14 cellular contexts compared by ENCODE assay signal in genomic region chr11:47139878-47140277, GRCh38. TPM values are rescaled to one million over a fixed set of nuclear protein-coding genes. Genes with fewer than 3 reads are reported as not detected.
DNase-seq lines count a peak whose midpoint lies in the region; ATAC-seq, FAIRE-seq and TF ChIP-seq lines count a peak whose summit lies in the region.
"Had no signal": no experiment of that assay in that cellular context is flagged by ENCODE, and none has a peak within 500 bp of the region (broad histone marks: within the 10 kb centered on the region; RNA-seq: fewer than 3 reads in every experiment).

No MANE protein-coding gene starts in this region.

- no peak overlapping the region for H3K4me3 ChIP-seq in BLaER1 treated with 17β-estradiol and CSF1 and Interleukin-3, amounts not matched to agents 10 nM and 100 nM
- H3K4me3 ChIP-seq in PC-3 (ENCODE audit: low read length) (no peak overlapping the region), H1 (ENCODE audit: extremely low read depth in 1 of 4, insufficient read depth in 2 of 4, low read depth in 3 of 4, low read length in 4 of 4) (no peak overlapping the region), mesendoderm (ENCODE audit: low read length) (no peak overlapping the region), upper lobe of left lung (no peak overlapping the region)
- H3K4me3 ChIP-seq: GM12878 had no signal

- 0 out of 2 replicates have a peak overlapping the region, but pooled peaks have one; percentile 8 for H2BK15ac ChIP-seq in H1 (ENCODE audit: low read length)
- no peak overlapping the region for H2BK15ac ChIP-seq in mesendoderm (replicated peaks; ENCODE audit: low read depth)

- 93% methylated on average over 4 of the region's 4 CpGs; no CpG with 5 or more reads in 1 of the 2 experiments for WGBS in H1 (ENCODE audit: extremely low coverage in 1 of 2, insufficient coverage in 1 of 2, insufficient read length in 1 of 2, insufficient replicate concordance in 2 of 2, low coverage in 1 of 2, low lambda C conversion rate in 2 of 2, missing lambda C conversion rate in 1 of 2), 2 experiments
- no CpG with 5 or more reads among the region's 4 CpGs for WGBS in mesendoderm (ENCODE audit: extremely low coverage, insufficient coverage, low lambda C conversion rate)
- WGBS in upper lobe of left lung, 2 donors: 92 to 93% methylated on average over 4 of the region's 4 CpGs

- no peaks in the 10 kb centered on the region for H3K9me3 ChIP-seq in BLaER1 treated with 17β-estradiol and CSF1 and Interleukin-3, amounts not matched to agents 10 nM and 100 nM (replicated peaks in 1 of 11)
- no peaks in the 10 kb centered on the region for H3K9me3 ChIP-seq in PC-3 (ENCODE audit: low read length)
- H3K9me3 ChIP-seq in H1 (ENCODE audit: insufficient read depth in 2 of 2, low read depth in 1 of 2, low read length in 1 of 2): no peaks in the 10 kb centered on the region
- H3K9me3 ChIP-seq in upper lobe of left lung: no peaks in the 10 kb centered on the region

- H3K23ac ChIP-seq in H1 (ENCODE audit: insufficient read length) (no peak overlapping the region), mesendoderm (ENCODE audit: low read length) (no peak overlapping the region)

- H3K18ac ChIP-seq in H1 (ENCODE audit: extremely low read depth, low read length): no peak overlapping the region
- H3K18ac ChIP-seq in mesendoderm (ENCODE audit: low read length): no peak overlapping the region

- TF ChIP-seq EP300 in H1 (IDR thresholded peaks at IDR 0.05; ENCODE audit: borderline replicate concordance in 1 of 2, low read depth in 2 of 2, low read length in 2 of 2): no peak
- no peak for TF ChIP-seq EP300 in upper lobe of left lung (IDR thresholded peaks at IDR 0.05)

- no peak overlapping the region for H3K9ac ChIP-seq in BLaER1 treated with 17β-estradiol and CSF1 and Interleukin-3, amounts not matched to agents 10 nM and 100 nM
- H3K9ac ChIP-seq in PC-3 (ENCODE audit: low read length) (no peak overlapping the region), H1 (replicated peaks in 1 of 4; ENCODE audit: extremely low read depth in 1 of 4, low read depth in 3 of 4, low read length in 3 of 4) (no peak overlapping the region), mesendoderm (ENCODE audit: low read length) (no peak overlapping the region)

- H2AK5ac ChIP-seq in H1 (ENCODE audit: low read depth, low read length): no peak overlapping the region
- H2AK5ac ChIP-seq in mesendoderm (ENCODE audit: low read length): no peak overlapping the region

- H3K4ac ChIP-seq in H1 (replicated peaks; ENCODE audit: insufficient read length, low read depth, low read length) (no peak overlapping the region), mesendoderm (ENCODE audit: low read depth, low read length) (no peak overlapping the region)

- peaks cover 9 to 33% (median 28%) of the 10 kb centered on the region in 10 experiments; a peak in 18 of 20 replicates for H3K4me1 ChIP-seq in BLaER1 treated with 17β-estradiol and CSF1 and Interleukin-3, amounts not matched to agents 10 nM and 100 nM
- H3K4me1 ChIP-seq in PC-3 (ENCODE audit: insufficient read depth, low read length): 0 out of 2 replicates have a peak, but pooled peaks cover 5% of the 10 kb centered on the region
- H3K4me1 ChIP-seq in H1 (replicated peaks in 1 of 4; ENCODE audit: control insufficient read depth in 3 of 4, insufficient read depth in 4 of 4, low read length in 3 of 4): peaks cover 0 to 2% (median 0%) of the 10 kb centered on the region in 4 experiments; a peak in 1 of 7 replicates
- H3K4me1 ChIP-seq in mesendoderm (ENCODE audit: control insufficient read depth, low read depth, low read length): no peaks in the 10 kb centered on the region
- H3K4me1 ChIP-seq in upper lobe of left lung: peaks cover 0 to 3% (median 0%) of the 10 kb centered on the region in 4 donors

- intact Hi-C loops in PC-3 (cut with micrococcal nuclease): no loop called here

- no peaks in the 10 kb centered on the region for H3K9me2 ChIP-seq in PC-3 (replicated peaks; ENCODE audit: low read length)

- H2BK20ac ChIP-seq in H1 (ENCODE audit: low read length): no peak overlapping the region

- no peak overlapping the region for H3K14ac ChIP-seq in H1 (ENCODE audit: insufficient read length)

- H2AFZ ChIP-seq in PC-3 (ENCODE audit: low read length): no peak overlapping the region
- no peak overlapping the region for H2AFZ ChIP-seq in H1 (ENCODE audit: low read length)

- POLR2A ChIA-PET in PC-3 (lab: Charles Lee; ENCODE audit: unreplicated experiment) (no interaction called here), H1 (lab: Charles Lee; ENCODE audit: partially characterized antibody) (interaction anchor here (0.6 to 1.0 kb wide), 2 partner anchors 23 to 556 kb away, joined by 3 to 5 read pairs; no protein-coding TSS in a partner anchor)

- CTCF ChIA-PET in PC-3 (lab: Charles Lee): no interaction called here
- CTCF ChIA-PET in H1 (lab: Charles Lee; ENCODE audit: partially characterized antibody): interaction anchor here (0.6 to 8.0 kb wide), 8 partner anchors 13 to 330 kb away, joined by 3 to 54 read pairs (median 4); no protein-coding TSS in a partner anchor

- no peak for TF ChIP-seq POLR2A in H1 (IDR thresholded peaks at IDR 0.05; ENCODE audit: control extremely low read depth in 1 of 2, low read depth in 2 of 2, low read length in 2 of 2)
- TF ChIP-seq POLR2A in upper lobe of left lung (IDR thresholded peaks at IDR 0.05): no peak

- H2BK5ac ChIP-seq in H1 (ENCODE audit: low read depth, low read length) (no peak overlapping the region), mesendoderm (ENCODE audit: low read length) (no peak overlapping the region)

- no peak overlapping the region; the same call in 1 of the 2 replicates for H2BK12ac ChIP-seq in H1 (ENCODE audit: low read depth, low read length)

- peaks cover 0 to 6% (median 0%) of the 10 kb centered on the region in 11 experiments; a peak in 3 of 22 replicates for H3K27me3 ChIP-seq in BLaER1 treated with 17β-estradiol and CSF1 and Interleukin-3, amounts not matched to agents 10 nM and 100 nM
- H3K27me3 ChIP-seq in PC-3 (ENCODE audit: low read length) (no peaks in the 10 kb centered on the region), H1 (replicated peaks in 1 of 4; ENCODE audit: control insufficient read depth in 3 of 4, extremely low read depth in 1 of 4, insufficient read depth in 3 of 4, low read length in 3 of 4) (no peaks in the 10 kb centered on the region), mesendoderm (ENCODE audit: insufficient read depth, low read length, poor library complexity) (no peaks in the 10 kb centered on the region), upper lobe of left lung (no peaks in the 10 kb centered on the region)

- DNase-seq in PC-3 (no peak), H1 (ENCODE audit: low read depth in 1 of 2, low spot score in 2 of 2) (no peak), mesendoderm (no peak), upper lobe of left lung (no peak), T-helper 2 cell (no peak)
- no peak for DNase-seq in activated T-cell treated with anti-CD3 and anti-CD28 coated beads, Interleukin-2, amount 50 U/mL, for 48 hours
- DNase-seq: CD4-positive, CD25-positive, alpha-beta regulatory T cell had no signal

- no peak overlapping the region for H4K91ac ChIP-seq in H1 (replicated peaks; ENCODE audit: insufficient read length, low read length)

- no peak overlapping the region for H3K27ac ChIP-seq in BLaER1 treated with 17β-estradiol and CSF1 and Interleukin-3, amounts not matched to agents 10 nM and 100 nM
- H3K27ac ChIP-seq in PC-3 (ENCODE audit: low read length) (no peak overlapping the region), H1 (ENCODE audit: low read depth, low read length) (no peak overlapping the region), mesendoderm (ENCODE audit: low read depth, low read length) (no peak overlapping the region), upper lobe of left lung (no peak overlapping the region)
- H3K27ac ChIP-seq: 22Rv1 had no signal

- no peak for TF ChIP-seq RAD21 in H1 (IDR thresholded peaks at IDR 0.05 in 1 of 2, conservative IDR thresholded peaks at IDR 0.05 in 1 of 2; ENCODE audit: low read depth in 2 of 2, low read length in 2 of 2)

- H3K79me2 ChIP-seq in PC-3 (ENCODE audit: low read length) (no peaks in the 10 kb centered on the region), H1 (ENCODE audit: control insufficient read depth in 1 of 2, insufficient read depth in 2 of 2, low read length in 2 of 2) (no peaks in the 10 kb centered on the region), mesendoderm (ENCODE audit: control insufficient read depth, insufficient read depth, low read length) (no peaks in the 10 kb centered on the region)

- peaks cover 0 to 12% (median 6%) of the 10 kb centered on the region in 11 experiments; a peak in 9 of 22 replicates for H3K36me3 ChIP-seq in BLaER1 treated with 17β-estradiol and CSF1 and Interleukin-3, amounts not matched to agents 10 nM and 100 nM
- H3K36me3 ChIP-seq in PC-3 (ENCODE audit: low read depth, low read length): no peaks in the 10 kb centered on the region
- H3K36me3 ChIP-seq in H1 (ENCODE audit: control insufficient read depth in 2 of 4, insufficient read depth in 4 of 4, low read length in 3 of 4): peaks cover 0 to 2% (median 0%) of the 10 kb centered on the region in 4 experiments; a peak in 1 of 8 replicates
- H3K36me3 ChIP-seq in mesendoderm (ENCODE audit: control insufficient read depth, insufficient read depth, low read length): peaks cover 2% of the 10 kb centered on the region
- peaks cover 0 to 12% (median 5%) of the 10 kb centered on the region in 4 donors for H3K36me3 ChIP-seq in upper lobe of left lung

- H3F3A ChIP-seq in PC-3 (ENCODE audit: low read length, unreplicated experiment): no peaks in the 10 kb centered on the region

- peak overlapping the region in 10 of 11 experiments; percentile 19 to 67 (median 42); a peak in 18 of 22 replicates for H3K4me2 ChIP-seq in BLaER1 treated with 17β-estradiol and CSF1 and Interleukin-3, amounts not matched to agents 10 nM and 100 nM
- no peak overlapping the region for H3K4me2 ChIP-seq in PC-3 (ENCODE audit: low read length)
- H3K4me2 ChIP-seq in H1 (ENCODE audit: insufficient read depth in 1 of 2, low read depth in 2 of 2, low read length in 2 of 2): no peak overlapping the region
- H3K4me2 ChIP-seq in mesendoderm (ENCODE audit: low read length): no peak overlapping the region

- H3K56ac ChIP-seq in H1 (replicated peaks; ENCODE audit: insufficient read length, low read depth, low read length) (no peak overlapping the region), mesendoderm (ENCODE audit: low read length) (peak overlapping the region; percentile 15)

- H4K5ac ChIP-seq in H1 (ENCODE audit: insufficient read length, low read depth, low read length): no peak overlapping the region
- H4K5ac ChIP-seq in mesendoderm (ENCODE audit: low read length): no peak overlapping the region

- no peak overlapping the region for H2BK120ac ChIP-seq in H1 (replicated peaks; ENCODE audit: low read depth, low read length)
- no peak overlapping the region for H2BK120ac ChIP-seq in mesendoderm (ENCODE audit: low read depth, low read length)

- TF ChIP-seq CTCF in PC-3 (conservative IDR thresholded peaks at IDR 0.05; ENCODE audit: low read depth, low read length) (no peak), H1 (IDR thresholded peaks at IDR 0.05; ENCODE audit: control extremely low read depth in 1 of 3, insufficient read depth in 1 of 3, low read depth in 1 of 3, low read length in 3 of 3) (no peak), upper lobe of left lung (IDR thresholded peaks at IDR 0.05) (no peak)

- H3K79me1 ChIP-seq in H1 (ENCODE audit: low read depth, low read length) (no peaks in the 10 kb centered on the region), mesendoderm (ENCODE audit: low read length) (no peaks in the 10 kb centered on the region)

- TSS peak; percentile 13 for BruUV-seq in PC-3 (replicated peaks; lab: Mats Ljungman, UMichigan)

- peaks cover 0 to 21% (median 4%) of the 10 kb centered on the region in 11 experiments; a peak in 9 of 22 replicates for H4K20me1 ChIP-seq in BLaER1 treated with 17β-estradiol and CSF1 and Interleukin-3, amounts not matched to agents 10 nM and 100 nM
- H4K20me1 ChIP-seq in PC-3 (ENCODE audit: low read length): no peaks in the 10 kb centered on the region
- H4K20me1 ChIP-seq in H1 (replicated peaks in 1 of 2; ENCODE audit: control insufficient read depth in 1 of 2, insufficient read depth in 2 of 2, low read length in 2 of 2): no peaks in the 10 kb centered on the region

- H3K23me2 ChIP-seq in H1 (ENCODE audit: low read depth, low read length): no peaks in the 10 kb centered on the region; the same call in 1 of the 2 replicates

- ATAC-seq in PC-3: no peak
- ATAC-seq in upper lobe of left lung (ENCODE audit: low FRiP score in 2 of 2): no peak
- no peak for ATAC-seq in HG03432 (IDR thresholded peaks at IDR 0.05; ENCODE audit: unreplicated experiment)
- ATAC-seq: GM12878, HCT116 had no signal

- H4K8ac ChIP-seq in H1 (ENCODE audit: extremely low read depth, insufficient read depth, low read length) (no peak overlapping the region; the same call in 1 of the 2 replicates), mesendoderm (ENCODE audit: low read depth, low read length) (no peak overlapping the region)

- no peak for FAIRE-seq in H1 (lab: Jason Lieb, UNC)
- FAIRE-seq: GM12878, GM18507, H54 had no signal

RNA-seq across cellular contexts. Expression of gene ARFGAP2, which starts 36.8 kb away (rescaled TPM):
- total RNA-seq in PC-3 (2014; rRNA removed) (97.5 and 125 TPM in 2 replicates), upper lobe of left lung (100 to 1,000 TPM in 4 of 6 donors, 10 to 100 TPM in 2; 93.6 to 257 (median 110) TPM)
- total RNA-seq in H1 (2021; fragmentation: NEBNext Ultra II Directional; extraction: Animal tissue kit (Norgen Biotek cat#: 25700)): 50.0 and 50.2 TPM in 2 replicates
- polyA plus RNA-seq in H1 (2011; rRNA removed): 64.0 and 107 TPM in 2 replicates
- polyA plus RNA-seq in H1 (2011; cell fraction: cytosol; rRNA removed): 87.8 TPM
- polyA plus RNA-seq in H1 (2011; cell fraction: nucleus; rRNA removed): 162 TPM
- 56.0 to 96.2 TPM (median 61.7 TPM) in 4 replicates for polyA plus RNA-seq in H1 (2012, experiment 1 of 2)
- 155 TPM for polyA plus RNA-seq in H1 (2012, experiment 2 of 2)
- 39.1 TPM for polyA plus RNA-seq in H1 (2013, experiment 1 of 2)
- polyA plus RNA-seq in H1 (2013, experiment 2 of 2): 37.9 TPM
- polyA minus RNA-seq in H1 (2011; rRNA and poly(A)+ RNA removed): 98.7 and 104 TPM in 2 replicates
- 34.2 TPM for polyA minus RNA-seq in H1 (2011; cell fraction: cytosol; rRNA and poly(A)+ RNA removed)
- polyA minus RNA-seq in H1 (2011; cell fraction: nucleus; rRNA and poly(A)+ RNA removed): 96.4 TPM
- polyA plus RNA-seq in mesendoderm (2013, experiment 1 of 2): 52.7 TPM
- polyA plus RNA-seq in mesendoderm (2013, experiment 2 of 2): 51.0 TPM

RNA-seq across cellular contexts. Expression of gene PACSIN3, which starts 46.4 kb away (rescaled TPM):
- 83.9 and 129 TPM in 2 replicates for total RNA-seq in PC-3 (2014; rRNA removed)
- 47.2 and 59.3 TPM in 2 replicates for total RNA-seq in H1 (2021; fragmentation: NEBNext Ultra II Directional; extraction: Animal tissue kit (Norgen Biotek cat#: 25700))
- 23.8 and 40.4 TPM in 2 replicates for polyA plus RNA-seq in H1 (2011; rRNA removed)
- polyA plus RNA-seq in H1 (2011; cell fraction: cytosol; rRNA removed): 48.2 TPM
- 53.1 TPM for polyA plus RNA-seq in H1 (2011; cell fraction: nucleus; rRNA removed)
- 42.7 to 57.4 TPM (median 54.6 TPM) in 4 replicates for polyA plus RNA-seq in H1 (2012, experiment 1 of 2)
- 30.2 TPM for polyA plus RNA-seq in H1 (2012, experiment 2 of 2)
- 18.7 TPM for polyA plus RNA-seq in H1 (2013, experiment 1 of 2)
- 19.4 TPM for polyA plus RNA-seq in H1 (2013, experiment 2 of 2)
- polyA minus RNA-seq in H1 (2011; rRNA and poly(A)+ RNA removed): 13.8 and 17.7 TPM in 2 replicates
- 36.3 TPM for polyA minus RNA-seq in H1 (2011; cell fraction: cytosol; rRNA and poly(A)+ RNA removed)
- polyA minus RNA-seq in H1 (2011; cell fraction: nucleus; rRNA and poly(A)+ RNA removed): 25.6 TPM
- 18.0 TPM for polyA plus RNA-seq in mesendoderm (2013, experiment 1 of 2)
- 18.0 TPM for polyA plus RNA-seq in mesendoderm (2013, experiment 2 of 2)
- 10 to 100 TPM; 26.8 to 97.4 (median 52.8) TPM for total RNA-seq in upper lobe of left lung
- total RNA-seq: CD4-positive, CD25-positive, alpha-beta regulatory T cell had no signal

Comparison
In these comparisons a context has a peak if more than half of its experiments do, and no peak if none do; other contexts are left out.
1. H3K4me2 ChIP-seq: peak in BLaER1 treated with 17β-estradiol and CSF1 and Interleukin-3, amounts not matched to agents 10 nM and 100 nM (10 of 11); none in PC-3 (single experiment), H1 (0 of 2) and mesendoderm (single experiment).